ENCODE assay signal across 20 cellular contexts in the genomic region with DNA sequence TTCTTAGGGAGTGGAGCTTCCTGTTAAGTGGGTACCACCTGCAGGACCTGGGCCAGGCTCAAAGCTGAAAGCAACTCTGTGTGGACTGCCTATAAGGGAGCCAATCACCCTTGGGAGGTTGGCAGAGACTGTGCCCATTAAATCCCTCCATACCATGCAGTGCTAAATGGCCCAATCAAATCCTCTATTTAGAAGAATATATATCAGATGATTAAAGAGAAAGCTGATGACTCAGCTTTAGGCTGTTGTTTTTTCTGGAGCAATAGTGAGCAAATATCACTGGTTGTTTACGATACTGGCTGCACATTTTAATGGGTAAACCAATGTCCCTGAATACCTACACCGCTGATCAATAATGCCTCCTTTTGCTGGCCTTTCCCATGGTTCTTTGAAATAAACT.
DNase-seq lines count a peak whose midpoint lies in the region; ATAC-seq and TF ChIP-seq lines count a peak whose summit lies in the region.
"Had no signal": no experiment of that assay in that cellular context is flagged by ENCODE, and none has a peak within 500 bp of the region (broad histone marks: within the 10 kb centered on the region; RNA-seq: fewer than 3 reads in every experiment).

No MANE protein-coding gene starts in this region.

- H3K27ac ChIP-seq in PC-3 (ENCODE audit: low read length): peak overlapping the region; percentile 92
- peak overlapping the region; percentile 76 to 83 for H3K27ac ChIP-seq in esophagus (ENCODE audit: low read depth in 2 of 2, low read length in 1 of 2)
- H3K27ac ChIP-seq in liver (ENCODE audit: low read depth in 1 of 2, low read length in 2 of 2): peak overlapping the region; percentile 36 to 70

- peaks cover 0 to 11% of the 10 kb centered on the region in 2 donors for H3K9me3 Mint-ChIP-seq in activated T-cell treated with anti-CD3 and anti-CD28 coated beads, Interleukin-2, amount 50 U/mL, for 72 hours

- DNase-seq in ELR (ENCODE audit: low read depth) (peak; percentile 25), PC-3 (peak; percentile 49), NCI-H774 (lab: John Stamatoyannopoulos, UW) (no peak), NCI-H2029 treated with DMSO at 0.1 percent for 48 hours (lab: John Stamatoyannopoulos, UW) (no peak), posterior cingulate gyrus (no peak)
- no peak for DNase-seq in activated T-cell treated with anti-CD3 and anti-CD28 coated beads, Interleukin-2, amount 50 U/mL, for 72 hours
- DNase-seq: AML-193, GDM1, H9, MV-4-11, NCI-H1694 treated with DMSO at 0.1 percent for 48 hours, NCI-H2107, NCI-H2227 treated with DMSO at 0.1 percent for 48 hours, NCI-H524, Right ventricle myocardium superior had no signal

- BruUV-seq in PC-3 (replicated peaks; lab: Mats Ljungman, UMichigan): no TSS peak

- POLR2A ChIA-PET in PC-3 (lab: Charles Lee; ENCODE audit: unreplicated experiment): interaction anchor here (0.5 to 0.6 kb wide), 2 partner anchors 26 to 334 kb away, joined by 4 read pairs; no protein-coding TSS in a partner anchor

- TF ChIP-seq RAD21 in liver (IDR thresholded peaks at IDR 0.05): no peak

- H3K9ac ChIP-seq in PC-3 (ENCODE audit: low read length): peak overlapping the region; percentile 62
- H3K9ac ChIP-seq in liver (ENCODE audit: low read depth in 1 of 2, low read length in 2 of 2): no peak overlapping the region

- no peaks in the 10 kb centered on the region for H3K9me3 ChIP-seq in PC-3 (ENCODE audit: low read length)
- no peaks in the 10 kb centered on the region for H3K9me3 ChIP-seq in esophagus (ENCODE audit: control insufficient read depth in 2 of 2, insufficient read depth in 1 of 2, low read depth in 1 of 2, low read length in 1 of 2)
- no peaks in the 10 kb centered on the region for H3K9me3 ChIP-seq in liver (ENCODE audit: control insufficient read depth in 4 of 4, low read length in 3 of 4)

- ATAC-seq in PC-3: peak; percentile 42
- no peak for ATAC-seq in activated T-cell treated with anti-CD3 and anti-CD28 coated beads, Interleukin-2, amount 50 U/mL, for 72 hours (replicated peaks in 1 of 2)
- ATAC-seq: K562, Panc1 had no signal

- no peaks in the 10 kb centered on the region for H3K27me3 Mint-ChIP-seq in activated T-cell treated with anti-CD3 and anti-CD28 coated beads, Interleukin-2, amount 50 U/mL, for 72 hours (ENCODE audit: low read depth)

- no peaks in the 10 kb centered on the region for H4K20me1 ChIP-seq in PC-3 (ENCODE audit: low read length)

- H3K27ac Mint-ChIP-seq in activated T-cell treated with anti-CD3 and anti-CD28 coated beads, Interleukin-2, amount 50 U/mL, for 72 hours: no peak overlapping the region
- H3K27ac Mint-ChIP-seq: CD14-positive monocyte, H9 had no signal

- H3K36me3 Mint-ChIP-seq in activated T-cell treated with anti-CD3 and anti-CD28 coated beads, Interleukin-2, amount 50 U/mL, for 72 hours (ENCODE audit: insufficient read depth in 2 of 2): peaks cover 0 to 5% of the 10 kb centered on the region in 2 donors
- H3K36me3 Mint-ChIP-seq: CD14-positive monocyte had no signal

- no peaks in the 10 kb centered on the region for H3F3A ChIP-seq in PC-3 (ENCODE audit: low read length, unreplicated experiment)

- H3K27me3 ChIP-seq in PC-3 (ENCODE audit: low read length) (no peaks in the 10 kb centered on the region), esophagus (ENCODE audit: control insufficient read depth in 1 of 2, insufficient read depth in 2 of 2, low read length in 2 of 2) (no peaks in the 10 kb centered on the region), liver (ENCODE audit: control insufficient read depth in 4 of 4, insufficient read depth in 4 of 4, low read length in 3 of 4) (no peaks in the 10 kb centered on the region)

- CTCF ChIA-PET in PC-3 (lab: Charles Lee): no interaction called here

- intact Hi-C loops in PC-3 (cut with micrococcal nuclease) (no loop called here), posterior cingulate gyrus (cut with DNase I) (no loop called here)

- H3K4me3 Mint-ChIP-seq in activated T-cell treated with anti-CD3 and anti-CD28 coated beads, Interleukin-2, amount 50 U/mL, for 72 hours: no peak overlapping the region
- H3K4me3 Mint-ChIP-seq: CD14-positive monocyte, H9 had no signal

- no peaks in the 10 kb centered on the region for H3K4me1 Mint-ChIP-seq in activated T-cell treated with anti-CD3 and anti-CD28 coated beads, Interleukin-2, amount 50 U/mL, for 72 hours (ENCODE audit: low read depth)
- H3K4me1 Mint-ChIP-seq: CD14-positive monocyte had no signal

- H3K79me2 ChIP-seq in PC-3 (ENCODE audit: low read length): no peaks in the 10 kb centered on the region

- TF ChIP-seq CTCF in PC-3 (conservative IDR thresholded peaks at IDR 0.05; ENCODE audit: low read depth, low read length) (no peak), liver (IDR thresholded peaks at IDR 0.05; ENCODE audit: low read depth, low read length, missing input control) (no peak)

- H3K9me2 ChIP-seq in PC-3 (replicated peaks; ENCODE audit: low read length): no peaks in the 10 kb centered on the region

- H3K4me1 ChIP-seq in PC-3 (ENCODE audit: insufficient read depth, low read length): peaks cover 18% of the 10 kb centered on the region
- H3K4me1 ChIP-seq in esophagus (ENCODE audit: control insufficient read depth in 2 of 2, insufficient read depth in 2 of 2, low read length in 1 of 2): peaks cover 0 to 4% of the 10 kb centered on the region in 2 donors
- peaks cover 0 to 3% (median 0%) of the 10 kb centered on the region in 4 donors for H3K4me1 ChIP-seq in liver (ENCODE audit: control insufficient read depth in 4 of 4, insufficient read depth in 4 of 4, low read length in 3 of 4)

- H2AFZ ChIP-seq in PC-3 (ENCODE audit: low read length): no peak overlapping the region

- no peaks in the 10 kb centered on the region for H3K36me3 ChIP-seq in PC-3 (ENCODE audit: low read depth, low read length)
- H3K36me3 ChIP-seq in esophagus (ENCODE audit: control insufficient read depth in 2 of 2, insufficient read depth in 2 of 2, low read length in 1 of 2): no peaks in the 10 kb centered on the region
- no peaks in the 10 kb centered on the region for H3K36me3 ChIP-seq in liver (ENCODE audit: control insufficient read depth in 4 of 4, insufficient read depth in 3 of 4, low read depth in 1 of 4, low read length in 3 of 4)

- H3K4me2 ChIP-seq in PC-3 (ENCODE audit: low read length): peak overlapping the region; percentile 35

- H3K4me3 ChIP-seq in PC-3 (ENCODE audit: low read length) (0 out of 2 replicates have a peak overlapping the region, but pooled peaks have one; percentile 2), esophagus (ENCODE audit: low read depth in 1 of 2, low read length in 2 of 2) (no peak overlapping the region), liver (ENCODE audit: low read depth in 1 of 3, low read length in 3 of 3) (peak overlapping the region in 1 of 3 donors; percentile 6)
- H3K4me3 ChIP-seq: K562 had no signal

- 72 to 80% methylated on average over 2 of the region's 2 CpGs for WGBS in esophagus, 2 donors
- 45% methylated on average over 2 of the region's 2 CpGs for WGBS in liver

TF ChIP-seq in liver, 16 proteins besides CTCF, POLR2A, EP300 and RAD21:
- TF ChIP-seq YY1 (IDR thresholded peaks at IDR 0.05): no peak
- TF ChIP-seq SP1 (IDR thresholded peaks at IDR 0.05): peak; percentile 12
- TF ChIP-seq HNF4A (conservative IDR thresholded peaks at IDR 0.05): peak in 1 of 2 donors; percentile 4
- TF ChIP-seq, protein P1, sequence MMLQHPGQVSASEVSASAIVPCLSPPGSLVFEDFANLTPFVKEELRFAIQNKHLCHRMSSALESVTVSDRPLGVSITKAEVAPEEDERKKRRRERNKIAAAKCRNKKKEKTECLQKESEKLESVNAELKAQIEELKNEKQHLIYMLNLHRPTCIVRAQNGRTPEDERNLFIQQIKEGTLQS (IDR thresholded peaks at IDR 0.05): no peak
- no peak for TF ChIP-seq TAF1 (conservative IDR thresholded peaks at IDR 0.05)

Comparison
In these comparisons a context has a peak if more than half of its experiments do, and no peak if none do; other contexts are left out.
1. DNase-seq: peak in ELR (single experiment) and PC-3 (single experiment); none in NCI-H774 (single experiment), NCI-H2029 treated with DMSO at 0.1 percent for 48 hours (single experiment), posterior cingulate gyrus (0 of 10) and activated T-cell treated with anti-CD3 and anti-CD28 coated beads, Interleukin-2, amount 50 U/mL, for 72 hours (0 of 2).
2. Peak in every context shown above with its lines, with median percentiles within 50 percentile points of each other: H3K27ac ChIP-seq.